1 cellular context compared by ENCODE assay signal in the genomic region with DNA sequence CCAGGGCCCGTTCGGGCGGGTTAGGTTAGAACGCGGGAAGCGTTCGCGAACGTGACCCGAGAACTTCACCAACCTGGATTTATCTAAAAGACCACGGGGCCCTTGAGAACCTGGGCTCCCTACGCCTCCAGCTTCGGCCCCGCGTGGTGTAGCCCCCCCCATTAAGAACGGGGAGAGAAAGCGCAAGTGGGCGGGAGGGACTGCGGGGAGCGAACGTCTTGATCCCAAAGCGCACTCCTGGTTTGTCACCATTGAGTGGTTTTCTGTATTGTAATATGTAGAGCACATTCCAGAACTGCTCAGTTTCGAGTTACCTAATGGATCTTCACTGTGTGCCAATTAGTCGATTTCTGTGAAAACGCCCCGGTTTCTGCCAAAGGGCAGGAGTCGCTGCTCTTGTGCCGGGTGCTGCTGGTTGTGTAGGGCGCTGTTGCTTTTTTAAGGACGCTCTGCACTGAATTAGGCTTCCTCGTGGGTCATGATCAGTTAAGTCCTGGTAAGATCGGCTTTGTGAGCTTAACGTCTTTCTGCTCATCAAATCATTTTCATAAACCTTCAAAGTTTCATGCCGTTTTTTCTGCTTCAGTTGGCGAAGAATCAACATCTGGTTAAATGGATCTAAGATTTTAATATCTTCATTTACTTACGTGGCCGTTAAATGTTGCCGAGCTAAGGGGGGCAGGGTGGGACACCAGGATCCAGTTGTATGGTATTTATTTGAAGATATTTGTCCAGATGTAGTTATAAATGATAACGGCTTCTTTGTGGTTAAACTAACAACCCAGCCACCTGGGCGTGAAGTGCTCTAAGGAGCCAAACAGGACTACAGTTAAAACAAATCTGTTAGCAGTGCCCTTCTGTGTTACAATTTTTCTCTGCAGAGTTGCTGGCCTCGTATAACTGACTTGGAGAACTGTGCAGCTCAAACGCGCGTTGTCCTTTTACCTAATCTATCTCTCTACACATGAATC.
A peak's percentile ranks its signal among the peaks of the same experiment; 100 is the strongest.
TF ChIP-seq lines count a peak whose summit lies in the region.

No MANE protein-coding gene starts in this region.

TF ChIP-seq in K562, 482 proteins besides CTCF, POLR2A, EP300 and RAD21 (continued from another document):
- TF ChIP-seq TAL1 (IDR thresholded peaks at IDR 0.05) (no peak), ZNF3 (CRISPR knock-in tag; IDR thresholded peaks at IDR 0.05) (no peak), KHSRP (IDR thresholded peaks at IDR 0.05) (no peak), FOXP1 (CRISPR knock-in tag; IDR thresholded peaks at IDR 0.05) (0 out of 2 replicates have a peak, but pooled peaks have one; percentile 19), ZFX (CRISPR knock-in tag; IDR thresholded peaks at IDR 0.05) (peak; percentile 83)
- TF ChIP-seq, protein P1, sequence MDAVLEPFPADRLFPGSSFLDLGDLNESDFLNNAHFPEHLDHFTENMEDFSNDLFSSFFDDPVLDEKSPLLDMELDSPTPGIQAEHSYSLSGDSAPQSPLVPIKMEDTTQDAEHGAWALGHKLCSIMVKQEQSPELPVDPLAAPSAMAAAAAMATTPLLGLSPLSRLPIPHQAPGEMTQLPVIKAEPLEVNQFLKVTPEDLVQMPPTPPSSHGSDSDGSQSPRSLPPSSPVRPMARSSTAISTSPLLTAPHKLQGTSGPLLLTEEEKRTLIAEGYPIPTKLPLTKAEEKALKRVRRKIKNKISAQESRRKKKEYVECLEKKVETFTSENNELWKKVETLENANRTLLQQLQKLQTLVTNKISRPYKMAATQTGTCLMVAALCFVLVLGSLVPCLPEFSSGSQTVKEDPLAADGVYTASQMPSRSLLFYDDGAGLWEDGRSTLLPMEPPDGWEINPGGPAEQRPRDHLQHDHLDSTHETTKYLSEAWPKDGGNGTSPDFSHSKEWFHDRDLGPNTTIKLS (IDR thresholded peaks at IDR 0.05; ENCODE audit: borderline replicate concordance, low read depth), result 0 out of 2 replicates have a peak, but pooled peaks have one; percentile 3
- TF ChIP-seq, protein P2, sequence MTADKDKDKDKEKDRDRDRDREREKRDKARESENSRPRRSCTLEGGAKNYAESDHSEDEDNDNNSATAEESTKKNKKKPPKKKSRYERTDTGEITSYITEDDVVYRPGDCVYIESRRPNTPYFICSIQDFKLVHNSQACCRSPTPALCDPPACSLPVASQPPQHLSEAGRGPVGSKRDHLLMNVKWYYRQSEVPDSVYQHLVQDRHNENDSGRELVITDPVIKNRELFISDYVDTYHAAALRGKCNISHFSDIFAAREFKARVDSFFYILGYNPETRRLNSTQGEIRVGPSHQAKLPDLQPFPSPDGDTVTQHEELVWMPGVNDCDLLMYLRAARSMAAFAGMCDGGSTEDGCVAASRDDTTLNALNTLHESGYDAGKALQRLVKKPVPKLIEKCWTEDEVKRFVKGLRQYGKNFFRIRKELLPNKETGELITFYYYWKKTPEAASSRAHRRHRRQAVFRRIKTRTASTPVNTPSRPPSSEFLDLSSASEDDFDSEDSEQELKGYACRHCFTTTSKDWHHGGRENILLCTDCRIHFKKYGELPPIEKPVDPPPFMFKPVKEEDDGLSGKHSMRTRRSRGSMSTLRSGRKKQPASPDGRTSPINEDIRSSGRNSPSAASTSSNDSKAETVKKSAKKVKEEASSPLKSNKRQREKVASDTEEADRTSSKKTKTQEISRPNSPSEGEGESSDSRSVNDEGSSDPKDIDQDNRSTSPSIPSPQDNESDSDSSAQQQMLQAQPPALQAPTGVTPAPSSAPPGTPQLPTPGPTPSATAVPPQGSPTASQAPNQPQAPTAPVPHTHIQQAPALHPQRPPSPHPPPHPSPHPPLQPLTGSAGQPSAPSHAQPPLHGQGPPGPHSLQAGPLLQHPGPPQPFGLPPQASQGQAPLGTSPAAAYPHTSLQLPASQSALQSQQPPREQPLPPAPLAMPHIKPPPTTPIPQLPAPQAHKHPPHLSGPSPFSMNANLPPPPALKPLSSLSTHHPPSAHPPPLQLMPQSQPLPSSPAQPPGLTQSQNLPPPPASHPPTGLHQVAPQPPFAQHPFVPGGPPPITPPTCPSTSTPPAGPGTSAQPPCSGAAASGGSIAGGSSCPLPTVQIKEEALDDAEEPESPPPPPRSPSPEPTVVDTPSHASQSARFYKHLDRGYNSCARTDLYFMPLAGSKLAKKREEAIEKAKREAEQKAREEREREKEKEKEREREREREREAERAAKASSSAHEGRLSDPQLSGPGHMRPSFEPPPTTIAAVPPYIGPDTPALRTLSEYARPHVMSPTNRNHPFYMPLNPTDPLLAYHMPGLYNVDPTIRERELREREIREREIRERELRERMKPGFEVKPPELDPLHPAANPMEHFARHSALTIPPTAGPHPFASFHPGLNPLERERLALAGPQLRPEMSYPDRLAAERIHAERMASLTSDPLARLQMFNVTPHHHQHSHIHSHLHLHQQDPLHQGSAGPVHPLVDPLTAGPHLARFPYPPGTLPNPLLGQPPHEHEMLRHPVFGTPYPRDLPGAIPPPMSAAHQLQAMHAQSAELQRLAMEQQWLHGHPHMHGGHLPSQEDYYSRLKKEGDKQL (CRISPR knock-in tag; IDR thresholded peaks at IDR 0.05; ENCODE audit: borderline replicate concordance), result 0 out of 2 replicates have a peak, but pooled peaks have one; percentile 12
